ENCODE assay signal across 1 cellular context in the genomic region with DNA sequence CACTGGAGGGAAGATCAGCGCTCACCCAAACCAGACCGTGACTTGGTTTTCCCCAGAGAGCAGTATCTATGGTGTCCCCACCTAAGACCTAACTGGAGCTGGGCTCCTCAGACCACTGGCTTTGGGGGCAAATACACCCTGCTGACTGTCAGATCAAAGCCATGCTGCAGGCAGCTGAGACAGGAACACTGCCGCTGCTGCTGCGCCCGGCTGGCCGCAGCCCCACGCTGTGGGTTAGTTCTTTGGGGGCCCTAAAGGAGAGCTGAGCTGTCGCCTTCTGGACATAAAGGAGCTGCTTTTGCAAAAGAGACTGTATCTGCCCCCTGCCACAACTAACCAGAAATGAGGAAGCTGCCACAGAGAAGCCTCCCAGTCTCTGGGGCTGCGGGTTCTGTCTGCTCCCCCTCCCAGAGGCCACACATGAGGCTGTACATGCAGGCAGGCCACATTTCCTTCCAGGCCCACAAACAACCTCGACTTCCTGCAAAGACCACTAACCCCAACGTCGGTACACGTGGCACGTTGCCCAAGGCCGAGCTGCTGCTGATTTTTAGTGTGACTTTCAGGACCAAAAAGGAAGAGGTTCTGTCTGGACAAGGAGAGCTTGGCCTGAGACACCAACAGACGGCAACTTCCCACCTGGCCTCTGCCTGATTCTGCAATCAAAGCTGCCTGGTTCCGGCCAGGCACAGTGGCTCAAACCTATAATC.
TF ChIP-seq lines count a peak whose summit lies in the region.

No MANE protein-coding gene starts in this region.

TF ChIP-seq in GM12878, 131 proteins besides CTCF, POLR2A, EP300 and RAD21 (continued from another document and continues in another):
- TF ChIP-seq, protein P1, sequence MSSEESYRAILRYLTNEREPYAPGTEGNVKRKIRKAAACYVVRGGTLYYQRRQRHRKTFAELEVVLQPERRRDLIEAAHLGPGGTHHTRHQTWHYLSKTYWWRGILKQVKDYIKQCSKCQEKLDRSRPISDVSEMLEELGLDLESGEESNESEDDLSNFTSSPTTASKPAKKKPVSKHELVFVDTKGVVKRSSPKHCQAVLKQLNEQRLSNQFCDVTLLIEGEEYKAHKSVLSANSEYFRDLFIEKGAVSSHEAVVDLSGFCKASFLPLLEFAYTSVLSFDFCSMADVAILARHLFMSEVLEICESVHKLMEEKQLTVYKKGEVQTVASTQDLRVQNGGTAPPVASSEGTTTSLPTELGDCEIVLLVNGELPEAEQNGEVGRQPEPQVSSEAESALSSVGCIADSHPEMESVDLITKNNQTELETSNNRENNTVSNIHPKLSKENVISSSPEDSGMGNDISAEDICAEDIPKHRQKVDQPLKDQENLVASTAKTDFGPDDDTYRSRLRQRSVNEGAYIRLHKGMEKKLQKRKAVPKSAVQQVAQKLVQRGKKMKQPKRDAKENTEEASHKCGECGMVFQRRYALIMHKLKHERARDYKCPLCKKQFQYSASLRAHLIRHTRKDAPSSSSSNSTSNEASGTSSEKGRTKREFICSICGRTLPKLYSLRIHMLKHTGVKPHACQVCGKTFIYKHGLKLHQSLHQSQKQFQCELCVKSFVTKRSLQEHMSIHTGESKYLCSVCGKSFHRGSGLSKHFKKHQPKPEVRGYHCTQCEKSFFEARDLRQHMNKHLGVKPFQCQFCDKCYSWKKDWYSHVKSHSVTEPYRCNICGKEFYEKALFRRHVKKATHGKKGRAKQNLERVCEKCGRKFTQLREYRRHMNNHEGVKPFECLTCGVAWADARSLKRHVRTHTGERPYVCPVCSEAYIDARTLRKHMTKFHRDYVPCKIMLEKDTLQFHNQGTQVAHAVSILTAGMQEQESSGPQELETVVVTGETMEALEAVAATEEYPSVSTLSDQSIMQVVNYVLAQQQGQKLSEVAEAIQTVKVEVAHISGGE (CRISPR knock-in tag; IDR thresholded peaks at IDR 0.05): no peak
- no peak for TF ChIP-seq ESRRA (IDR thresholded peaks at IDR 0.05; ENCODE audit: low read length)
- TF ChIP-seq, protein P2, sequence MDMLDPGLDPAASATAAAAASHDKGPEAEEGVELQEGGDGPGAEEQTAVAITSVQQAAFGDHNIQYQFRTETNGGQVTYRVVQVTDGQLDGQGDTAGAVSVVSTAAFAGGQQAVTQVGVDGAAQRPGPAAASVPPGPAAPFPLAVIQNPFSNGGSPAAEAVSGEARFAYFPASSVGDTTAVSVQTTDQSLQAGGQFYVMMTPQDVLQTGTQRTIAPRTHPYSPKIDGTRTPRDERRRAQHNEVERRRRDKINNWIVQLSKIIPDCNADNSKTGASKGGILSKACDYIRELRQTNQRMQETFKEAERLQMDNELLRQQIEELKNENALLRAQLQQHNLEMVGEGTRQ (IDR thresholded peaks at IDR 0.05; ENCODE audit: borderline replicate concordance, low read depth, low read length): no peak; the same call in 1 of the 2 replicates
- no peak for TF ChIP-seq NFXL1 (IDR thresholded peaks at IDR 0.05; ENCODE audit: borderline replicate concordance)
- TF ChIP-seq NFYA (IDR thresholded peaks at IDR 0.05; ENCODE audit: borderline replicate concordance, low read depth, low read length): no peak
- TF ChIP-seq NFIC (IDR thresholded peaks at IDR 0.05; ENCODE audit: low read depth, low read length): no peak
- peak; percentile 49 for TF ChIP-seq NR2F1 (conservative IDR thresholded peaks at IDR 0.05)
- TF ChIP-seq SMAD5 (IDR thresholded peaks at IDR 0.05; ENCODE audit: low read depth): no peak
- TF ChIP-seq ZNF274 (IDR thresholded peaks at IDR 0.05; ENCODE audit: insufficient read depth, insufficient read length): no peak
- TF ChIP-seq BMI1 (IDR thresholded peaks at IDR 0.05; ENCODE audit: borderline replicate concordance): no peak
- TF ChIP-seq RUNX3 (IDR thresholded peaks at IDR 0.05; ENCODE audit: low read length): peak; percentile 94
- TF ChIP-seq, protein P3, sequence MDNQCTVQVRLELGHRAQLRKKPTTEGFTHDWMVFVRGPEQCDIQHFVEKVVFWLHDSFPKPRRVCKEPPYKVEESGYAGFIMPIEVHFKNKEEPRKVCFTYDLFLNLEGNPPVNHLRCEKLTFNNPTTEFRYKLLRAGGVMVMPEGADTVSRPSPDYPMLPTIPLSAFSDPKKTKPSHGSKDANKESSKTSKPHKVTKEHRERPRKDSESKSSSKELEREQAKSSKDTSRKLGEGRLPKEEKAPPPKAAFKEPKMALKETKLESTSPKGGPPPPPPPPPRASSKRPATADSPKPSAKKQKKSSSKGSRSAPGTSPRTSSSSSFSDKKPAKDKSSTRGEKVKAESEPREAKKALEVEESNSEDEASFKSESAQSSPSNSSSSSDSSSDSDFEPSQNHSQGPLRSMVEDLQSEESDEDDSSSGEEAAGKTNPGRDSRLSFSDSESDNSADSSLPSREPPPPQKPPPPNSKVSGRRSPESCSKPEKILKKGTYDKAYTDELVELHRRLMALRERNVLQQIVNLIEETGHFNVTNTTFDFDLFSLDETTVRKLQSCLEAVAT (IDR thresholded peaks at IDR 0.05): peak; percentile 63; the same call in 1 of the 2 replicates
- no peak for TF ChIP-seq HDAC2 (IDR thresholded peaks at IDR 0.05)
- TF ChIP-seq CREM (IDR thresholded peaks at IDR 0.05; ENCODE audit: low read depth): peak; percentile 71
- no peak for TF ChIP-seq SUPT20H (IDR thresholded peaks at IDR 0.05; ENCODE audit: borderline replicate concordance, control insufficient read depth, low read depth, low read length)
- TF ChIP-seq TARDBP (IDR thresholded peaks at IDR 0.05; ENCODE audit: borderline replicate concordance): no peak
- peak; percentile 89; the same call in 1 of the 2 replicates for TF ChIP-seq TBL1XR1 (IDR thresholded peaks at IDR 0.05; ENCODE audit: low read depth, low read length)
- TF ChIP-seq, protein P4, sequence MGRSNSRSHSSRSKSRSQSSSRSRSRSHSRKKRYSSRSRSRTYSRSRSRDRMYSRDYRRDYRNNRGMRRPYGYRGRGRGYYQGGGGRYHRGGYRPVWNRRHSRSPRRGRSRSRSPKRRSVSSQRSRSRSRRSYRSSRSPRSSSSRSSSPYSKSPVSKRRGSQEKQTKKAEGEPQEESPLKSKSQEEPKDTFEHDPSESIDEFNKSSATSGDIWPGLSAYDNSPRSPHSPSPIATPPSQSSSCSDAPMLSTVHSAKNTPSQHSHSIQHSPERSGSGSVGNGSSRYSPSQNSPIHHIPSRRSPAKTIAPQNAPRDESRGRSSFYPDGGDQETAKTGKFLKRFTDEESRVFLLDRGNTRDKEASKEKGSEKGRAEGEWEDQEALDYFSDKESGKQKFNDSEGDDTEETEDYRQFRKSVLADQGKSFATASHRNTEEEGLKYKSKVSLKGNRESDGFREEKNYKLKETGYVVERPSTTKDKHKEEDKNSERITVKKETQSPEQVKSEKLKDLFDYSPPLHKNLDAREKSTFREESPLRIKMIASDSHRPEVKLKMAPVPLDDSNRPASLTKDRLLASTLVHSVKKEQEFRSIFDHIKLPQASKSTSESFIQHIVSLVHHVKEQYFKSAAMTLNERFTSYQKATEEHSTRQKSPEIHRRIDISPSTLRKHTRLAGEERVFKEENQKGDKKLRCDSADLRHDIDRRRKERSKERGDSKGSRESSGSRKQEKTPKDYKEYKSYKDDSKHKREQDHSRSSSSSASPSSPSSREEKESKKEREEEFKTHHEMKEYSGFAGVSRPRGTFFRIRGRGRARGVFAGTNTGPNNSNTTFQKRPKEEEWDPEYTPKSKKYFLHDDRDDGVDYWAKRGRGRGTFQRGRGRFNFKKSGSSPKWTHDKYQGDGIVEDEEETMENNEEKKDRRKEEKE (IDR thresholded peaks at IDR 0.05): no peak
- TF ChIP-seq GABPA (IDR thresholded peaks at IDR 0.05; ENCODE audit: low read depth): 0 out of 2 replicates have a peak, but pooled peaks have one; percentile 6
- peak in 1 of 2 experiments; percentile 91; a peak in 2 of 4 replicates for TF ChIP-seq ETV6 (conservative IDR thresholded peaks at IDR 0.05 in 1 of 2, IDR thresholded peaks at IDR 0.05 in 1 of 2; ENCODE audit: borderline replicate concordance in 1 of 2, low read depth in 1 of 2)
- TF ChIP-seq CHD1 (IDR thresholded peaks at IDR 0.05; ENCODE audit: low read depth, low read length): no peak
- TF ChIP-seq, protein P5, sequence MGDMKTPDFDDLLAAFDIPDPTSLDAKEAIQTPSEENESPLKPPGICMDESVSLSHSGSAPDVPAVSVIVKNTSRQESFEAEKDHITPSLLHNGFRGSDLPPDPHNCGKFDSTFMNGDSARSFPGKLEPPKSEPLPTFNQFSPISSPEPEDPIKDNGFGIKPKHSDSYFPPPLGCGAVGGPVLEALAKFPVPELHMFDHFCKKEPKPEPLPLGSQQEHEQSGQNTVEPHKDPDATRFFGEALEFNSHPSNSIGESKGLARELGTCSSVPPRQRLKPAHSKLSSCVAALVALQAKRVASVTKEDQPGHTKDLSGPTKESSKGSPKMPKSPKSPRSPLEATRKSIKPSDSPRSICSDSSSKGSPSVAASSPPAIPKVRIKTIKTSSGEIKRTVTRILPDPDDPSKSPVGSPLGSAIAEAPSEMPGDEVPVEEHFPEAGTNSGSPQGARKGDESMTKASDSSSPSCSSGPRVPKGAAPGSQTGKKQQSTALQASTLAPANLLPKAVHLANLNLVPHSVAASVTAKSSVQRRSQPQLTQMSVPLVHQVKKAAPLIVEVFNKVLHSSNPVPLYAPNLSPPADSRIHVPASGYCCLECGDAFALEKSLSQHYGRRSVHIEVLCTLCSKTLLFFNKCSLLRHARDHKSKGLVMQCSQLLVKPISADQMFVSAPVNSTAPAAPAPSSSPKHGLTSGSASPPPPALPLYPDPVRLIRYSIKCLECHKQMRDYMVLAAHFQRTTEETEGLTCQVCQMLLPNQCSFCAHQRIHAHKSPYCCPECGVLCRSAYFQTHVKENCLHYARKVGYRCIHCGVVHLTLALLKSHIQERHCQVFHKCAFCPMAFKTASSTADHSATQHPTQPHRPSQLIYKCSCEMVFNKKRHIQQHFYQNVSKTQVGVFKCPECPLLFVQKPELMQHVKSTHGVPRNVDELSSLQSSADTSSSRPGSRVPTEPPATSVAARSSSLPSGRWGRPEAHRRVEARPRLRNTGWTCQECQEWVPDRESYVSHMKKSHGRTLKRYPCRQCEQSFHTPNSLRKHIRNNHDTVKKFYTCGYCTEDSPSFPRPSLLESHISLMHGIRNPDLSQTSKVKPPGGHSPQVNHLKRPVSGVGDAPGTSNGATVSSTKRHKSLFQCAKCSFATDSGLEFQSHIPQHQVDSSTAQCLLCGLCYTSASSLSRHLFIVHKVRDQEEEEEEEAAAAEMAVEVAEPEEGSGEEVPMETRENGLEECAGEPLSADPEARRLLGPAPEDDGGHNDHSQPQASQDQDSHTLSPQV (IDR thresholded peaks at IDR 0.05): 0 out of 2 replicates have a peak, but pooled peaks have one; percentile 28
- TF ChIP-seq MXI1 (IDR thresholded peaks at IDR 0.05; ENCODE audit: low read depth, low read length): peak; percentile 91
- peak in 1 of 2 experiments; percentile 82; a peak in 2 of 3 replicates for TF ChIP-seq EGR1 (IDR thresholded peaks at IDR 0.05; ENCODE audit: borderline replicate concordance in 1 of 2, low read depth in 2 of 2, low read length in 2 of 2)
- TF ChIP-seq ZSCAN29 (IDR thresholded peaks at IDR 0.05): no peak
- no peak for TF ChIP-seq BACH1 (IDR thresholded peaks at IDR 0.05; ENCODE audit: borderline replicate concordance)
- TF ChIP-seq, protein P6, sequence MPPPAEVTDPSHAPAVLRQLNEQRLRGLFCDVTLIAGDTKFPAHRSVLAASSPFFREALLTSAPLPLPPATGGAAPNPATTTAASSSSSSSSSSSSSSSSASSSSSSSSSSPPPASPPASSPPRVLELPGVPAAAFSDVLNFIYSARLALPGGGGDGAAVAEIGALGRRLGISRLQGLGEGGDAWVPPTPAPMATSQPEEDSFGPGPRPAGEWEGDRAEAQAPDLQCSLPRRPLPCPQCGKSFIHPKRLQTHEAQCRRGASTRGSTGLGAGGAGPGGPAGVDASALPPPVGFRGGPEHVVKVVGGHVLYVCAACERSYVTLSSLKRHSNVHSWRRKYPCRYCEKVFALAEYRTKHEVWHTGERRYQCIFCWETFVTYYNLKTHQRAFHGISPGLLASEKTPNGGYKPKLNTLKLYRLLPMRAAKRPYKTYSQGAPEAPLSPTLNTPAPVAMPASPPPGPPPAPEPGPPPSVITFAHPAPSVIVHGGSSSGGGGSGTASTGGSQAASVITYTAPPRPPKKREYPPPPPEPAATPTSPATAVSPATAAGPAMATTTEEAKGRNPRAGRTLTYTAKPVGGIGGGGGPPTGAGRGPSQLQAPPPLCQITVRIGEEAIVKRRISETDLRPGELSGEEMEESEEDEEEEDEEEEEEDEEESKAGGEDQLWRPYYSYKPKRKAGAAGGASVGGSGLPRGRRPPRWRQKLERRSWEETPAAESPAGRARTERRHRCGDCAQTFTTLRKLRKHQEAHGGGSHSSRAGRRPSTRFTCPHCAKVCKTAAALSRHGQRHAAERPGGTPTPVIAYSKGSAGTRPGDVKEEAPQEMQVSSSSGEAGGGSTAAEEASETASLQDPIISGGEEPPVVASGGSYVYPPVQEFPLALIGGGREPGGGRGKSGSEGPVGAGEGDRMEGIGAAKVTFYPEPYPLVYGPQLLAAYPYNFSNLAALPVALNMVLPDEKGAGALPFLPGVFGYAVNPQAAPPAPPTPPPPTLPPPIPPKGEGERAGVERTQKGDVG (CRISPR knock-in tag; IDR thresholded peaks at IDR 0.05): no peak
- TF ChIP-seq SIN3A (IDR thresholded peaks at IDR 0.05; ENCODE audit: low read depth, low read length): no peak
- TF ChIP-seq ZBED1 (IDR thresholded peaks at IDR 0.05; ENCODE audit: borderline replicate concordance): no peak
- no peak for TF ChIP-seq FOXK2 (IDR thresholded peaks at IDR 0.05)
- no peak for TF ChIP-seq RB1 (IDR thresholded peaks at IDR 0.05; ENCODE audit: borderline replicate concordance)
- TF ChIP-seq IKZF1 (conservative IDR thresholded peaks at IDR 0.05): peak; percentile 92
- TF ChIP-seq ATF7 (IDR thresholded peaks at IDR 0.05; ENCODE audit: low read depth): peak; percentile 69
- TF ChIP-seq, protein P7, sequence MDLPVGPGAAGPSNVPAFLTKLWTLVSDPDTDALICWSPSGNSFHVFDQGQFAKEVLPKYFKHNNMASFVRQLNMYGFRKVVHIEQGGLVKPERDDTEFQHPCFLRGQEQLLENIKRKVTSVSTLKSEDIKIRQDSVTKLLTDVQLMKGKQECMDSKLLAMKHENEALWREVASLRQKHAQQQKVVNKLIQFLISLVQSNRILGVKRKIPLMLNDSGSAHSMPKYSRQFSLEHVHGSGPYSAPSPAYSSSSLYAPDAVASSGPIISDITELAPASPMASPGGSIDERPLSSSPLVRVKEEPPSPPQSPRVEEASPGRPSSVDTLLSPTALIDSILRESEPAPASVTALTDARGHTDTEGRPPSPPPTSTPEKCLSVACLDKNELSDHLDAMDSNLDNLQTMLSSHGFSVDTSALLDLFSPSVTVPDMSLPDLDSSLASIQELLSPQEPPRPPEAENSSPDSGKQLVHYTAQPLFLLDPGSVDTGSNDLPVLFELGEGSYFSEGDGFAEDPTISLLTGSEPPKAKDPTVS (IDR thresholded peaks at IDR 0.05; ENCODE audit: low read depth, low read length): no peak
- TF ChIP-seq, protein P8, sequence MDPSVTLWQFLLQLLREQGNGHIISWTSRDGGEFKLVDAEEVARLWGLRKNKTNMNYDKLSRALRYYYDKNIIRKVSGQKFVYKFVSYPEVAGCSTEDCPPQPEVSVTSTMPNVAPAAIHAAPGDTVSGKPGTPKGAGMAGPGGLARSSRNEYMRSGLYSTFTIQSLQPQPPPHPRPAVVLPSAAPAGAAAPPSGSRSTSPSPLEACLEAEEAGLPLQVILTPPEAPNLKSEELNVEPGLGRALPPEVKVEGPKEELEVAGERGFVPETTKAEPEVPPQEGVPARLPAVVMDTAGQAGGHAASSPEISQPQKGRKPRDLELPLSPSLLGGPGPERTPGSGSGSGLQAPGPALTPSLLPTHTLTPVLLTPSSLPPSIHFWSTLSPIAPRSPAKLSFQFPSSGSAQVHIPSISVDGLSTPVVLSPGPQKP (IDR thresholded peaks at IDR 0.05; ENCODE audit: low read depth, low read length): no peak
- TF ChIP-seq EZH2 (IDR thresholded peaks at IDR 0.05; ENCODE audit: borderline replicate concordance, control insufficient read depth, low read depth, low read length): no peak
- TF ChIP-seq BRCA1 (IDR thresholded peaks at IDR 0.05; ENCODE audit: low read depth, low read length): no peak
